8 cellular contexts compared by ENCODE assay signal in the genomic region with DNA sequence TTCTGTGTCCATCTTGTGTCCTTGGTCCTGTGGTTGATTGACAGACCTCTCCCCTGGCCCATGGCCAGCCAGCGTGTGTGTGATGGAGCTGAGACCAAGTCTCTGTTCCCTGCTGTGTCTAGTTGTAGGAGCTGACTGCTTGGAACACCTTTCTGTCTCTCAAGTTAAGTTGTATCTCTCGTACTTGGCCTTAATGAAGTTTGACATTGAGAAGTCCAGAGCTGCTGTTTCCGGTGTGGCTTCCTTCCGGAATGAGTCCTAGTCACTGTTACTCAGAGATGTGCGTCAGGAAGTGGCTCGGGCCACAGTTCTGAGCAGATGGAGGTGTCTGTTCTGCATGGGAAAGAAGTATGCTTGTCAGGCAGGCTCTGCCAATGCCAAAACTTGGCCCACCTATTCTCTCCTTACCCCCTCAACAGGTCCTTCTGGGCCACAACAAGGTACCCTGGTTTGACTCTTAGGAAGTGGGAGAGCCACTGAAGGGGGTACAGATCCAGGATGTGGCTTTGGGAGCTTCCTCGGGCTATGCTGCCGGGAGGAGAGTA. TPM values are rescaled to one million over a fixed set of nuclear protein-coding genes. Genes with fewer than 3 reads are reported as not detected.
DNase-seq lines count a peak whose midpoint lies in the region; ATAC-seq and TF ChIP-seq lines count a peak whose summit lies in the region.

No MANE protein-coding gene starts in this region.

- H3K4me3 ChIP-seq in GM08714 (ENCODE audit: low read length) (peak overlapping the region; percentile 15; the same call in 1 of the 2 replicates), endodermal cell (ENCODE audit: low read length) (no peak overlapping the region), upper lobe of left lung (peak overlapping the region in 2 of 4 donors; percentile 4 to 20)
- H3K4me3 ChIP-seq in Jurkat, Clone E6-1 (ENCODE audit: low read length) = peak overlapping the region; percentile 48

- peak overlapping the region; percentile 70 for H3K4me3 Mint-ChIP-seq in activated CD4-positive, alpha-beta T cell treated with anti-CD3 and anti-CD28 coated beads, Interleukin-2, amount 10 ng/mL, durations not matched to agents 7 days and 5 days
- no peak overlapping the region for H3K4me3 Mint-ChIP-seq in endodermal cell

- H3K9me3 Mint-ChIP-seq in activated CD4-positive, alpha-beta T cell treated with anti-CD3 and anti-CD28 coated beads, Interleukin-2, amount 10 ng/mL, durations not matched to agents 7 days and 5 days = no peaks in the 10 kb centered on the region
- no peaks in the 10 kb centered on the region for H3K9me3 Mint-ChIP-seq in endodermal cell

- peak in 1 of 2 donors; percentile 61 for ATAC-seq in upper lobe of left lung (ENCODE audit: low FRiP score in 2 of 2)
- no peak for ATAC-seq in GM19324 (IDR thresholded peaks at IDR 0.05; ENCODE audit: low FRiP score, unreplicated experiment)

- no peak for TF ChIP-seq POLR2A in upper lobe of left lung (IDR thresholded peaks at IDR 0.05)

- WGBS in endodermal cell (ENCODE audit: insufficient coverage in 1 of 2, insufficient read length in 1 of 2), 2 experiments = 93% methylated on average over 8 of the region's 8 CpGs
- WGBS in upper lobe of left lung, 2 donors = 32 to 50% methylated on average over 3 to 8 of the region's 8 CpGs

- H3K27ac Mint-ChIP-seq in activated CD4-positive, alpha-beta T cell treated with anti-CD3 and anti-CD28 coated beads, Interleukin-2, amount 10 ng/mL, durations not matched to agents 7 days and 5 days = peak overlapping the region; percentile 99
- H3K27ac Mint-ChIP-seq in endodermal cell = peak overlapping the region; percentile 5

- no peaks in the 10 kb centered on the region for H3K27me3 Mint-ChIP-seq in activated CD4-positive, alpha-beta T cell treated with anti-CD3 and anti-CD28 coated beads, Interleukin-2, amount 10 ng/mL, durations not matched to agents 7 days and 5 days
- no peaks in the 10 kb centered on the region for H3K27me3 Mint-ChIP-seq in endodermal cell (ENCODE audit: insufficient read depth)

- H3K4me1 ChIP-seq in endodermal cell (ENCODE audit: control insufficient read depth, insufficient read depth, low read length) = peaks cover 37% of the 10 kb centered on the region
- H3K4me1 ChIP-seq in upper lobe of left lung = peaks cover 71 to 80% (median 77%) of the 10 kb centered on the region in 4 donors

- TF ChIP-seq EP300 in upper lobe of left lung (IDR thresholded peaks at IDR 0.05) = no peak

- peaks cover 21% of the 10 kb centered on the region for H3K36me3 Mint-ChIP-seq in activated CD4-positive, alpha-beta T cell treated with anti-CD3 and anti-CD28 coated beads, Interleukin-2, amount 10 ng/mL, durations not matched to agents 7 days and 5 days (ENCODE audit: low read depth)
- peaks cover 4% of the 10 kb centered on the region for H3K36me3 Mint-ChIP-seq in endodermal cell (ENCODE audit: low read depth)

- H3K9me3 ChIP-seq in endodermal cell (ENCODE audit: control insufficient read depth, low read length) (no peaks in the 10 kb centered on the region), upper lobe of left lung (no peaks in the 10 kb centered on the region)

- CTCF ChIA-PET in activated CD4-positive, alpha-beta T cell treated with anti-CD3 and anti-CD28 coated beads, Interleukin-2, amount 10 ng/mL, durations not matched to agents 7 days and 5 days (lab: Charles Lee) = interaction anchor here (1.1 to 3.0 kb wide), 6 partner anchors 9 to 31 kb away, joined by 3 to 11 read pairs (median 6); no protein-coding TSS in a partner anchor

- DNase-seq in Jurkat, Clone E6-1 (ENCODE audit: low read depth, low spot score) = peak; percentile 86
- DNase-seq in activated CD4-positive, alpha-beta T cell treated with anti-CD3 and anti-CD28 coated beads, Interleukin-2, amount 10 ng/mL, durations not matched to agents 7 days and 5 days = peak; percentile 76
- DNase-seq in endodermal cell (no peak), occipital lobe (lab: John Stamatoyannopoulos, UW) (peak; percentile 36), upper lobe of left lung (peak in 1 of 2 donors; percentile 85), NCI-H526 treated with DMSO at 0.1 percent for 48 hours (lab: John Stamatoyannopoulos, UW) (no peak)

- H3K36me3 ChIP-seq in endodermal cell (ENCODE audit: control insufficient read depth, insufficient read depth, low read length) = peaks cover 13% of the 10 kb centered on the region
- peaks cover 0 to under 1% (median 0%) of the 10 kb centered on the region in 4 donors for H3K36me3 ChIP-seq in upper lobe of left lung

- H3K27ac ChIP-seq in endodermal cell (ENCODE audit: low read depth, low read length) (no peak overlapping the region), upper lobe of left lung (peak overlapping the region; percentile 78 to 92 (median 86))

- POLR2A ChIA-PET in activated CD4-positive, alpha-beta T cell treated with anti-CD3 and anti-CD28 coated beads, Interleukin-2, amount 10 ng/mL, durations not matched to agents 7 days and 5 days (lab: Charles Lee) = no interaction called here

- peaks cover 79% of the 10 kb centered on the region for H3K4me1 Mint-ChIP-seq in activated CD4-positive, alpha-beta T cell treated with anti-CD3 and anti-CD28 coated beads, Interleukin-2, amount 10 ng/mL, durations not matched to agents 7 days and 5 days
- H3K4me1 Mint-ChIP-seq in endodermal cell = peaks cover 49% of the 10 kb centered on the region

- no peak for TF ChIP-seq CTCF in endodermal cell (conservative IDR thresholded peaks at IDR 0.05)
- no peak for TF ChIP-seq CTCF in upper lobe of left lung (IDR thresholded peaks at IDR 0.05)

- H3K27me3 ChIP-seq in endodermal cell (ENCODE audit: control insufficient read depth, insufficient read depth, low read length, poor library complexity, severe bottlenecking) (no peaks in the 10 kb centered on the region), upper lobe of left lung (no peaks in the 10 kb centered on the region)

- H3K9ac ChIP-seq in endodermal cell (ENCODE audit: extremely low read depth, low read length, poor library complexity, severe bottlenecking) = no peak overlapping the region

RNA-seq across cellular contexts. Expression of gene GATAD2A, which starts 54.3 kb away (rescaled TPM):
- 44.0 TPM for polyA plus RNA-seq in Jurkat, Clone E6-1 (2012; ENCODE audit: insufficient read depth, insufficient read length)
- 100 to 1,000 TPM; 122 to 135 TPM for total RNA-seq in activated CD4-positive, alpha-beta T cell treated with anti-CD3 and anti-CD28 coated beads, Interleukin-2, amount 10 ng/mL, durations not matched to agents 7 days and 5 days
- 100 to 1,000 TPM; 115 to 126 TPM for total RNA-seq in endodermal cell
- polyA plus RNA-seq in endodermal cell (2013, experiment 1 of 2) = 62.7 TPM
- polyA plus RNA-seq in endodermal cell (2013, experiment 2 of 2) = 56.7 TPM
- 14.2 TPM for total RNA-seq in occipital lobe
- 100 to 1,000 TPM in 2 of 6 donors, 10 to 100 TPM in 4; 60.8 to 182 (median 88.0) TPM for total RNA-seq in upper lobe of left lung

RNA-seq across cellular contexts. Expression of gene TSSK6, which starts 55.6 kb away (rescaled TPM):
- 5.2 TPM for polyA plus RNA-seq in Jurkat, Clone E6-1 (2012; ENCODE audit: insufficient read depth, insufficient read length)
- 1 to 10 TPM; 3.7 to 4.4 TPM for total RNA-seq in activated CD4-positive, alpha-beta T cell treated with anti-CD3 and anti-CD28 coated beads, Interleukin-2, amount 10 ng/mL, durations not matched to agents 7 days and 5 days
- total RNA-seq in endodermal cell (1 to 10 TPM; 2.9 to 5.0 TPM), occipital lobe (1.2 TPM), upper lobe of left lung (1 to 10 TPM; 1.7 to 7.3 (median 3.1) TPM)
- polyA plus RNA-seq in endodermal cell (2013, experiment 1 of 2) = 3.5 TPM
- polyA plus RNA-seq in endodermal cell (2013, experiment 2 of 2) = 2.5 TPM

RNA-seq across cellular contexts. Expression of gene NDUFA13, which starts 56.2 kb away (rescaled TPM):
- 667 TPM for polyA plus RNA-seq in Jurkat, Clone E6-1 (2012; ENCODE audit: insufficient read depth, insufficient read length)
- total RNA-seq in activated CD4-positive, alpha-beta T cell treated with anti-CD3 and anti-CD28 coated beads, Interleukin-2, amount 10 ng/mL, durations not matched to agents 7 days and 5 days = 100 to 1,000 TPM; 314 to 363 TPM
- total RNA-seq in endodermal cell (100 to 1,000 TPM; 408 to 446 TPM), occipital lobe (60.4 TPM), upper lobe of left lung (100 to 1,000 TPM in 3 of 6 donors, 10 to 100 TPM in 3; 24.3 to 305 (median 112) TPM)
- polyA plus RNA-seq in endodermal cell (2013, experiment 1 of 2) = 206 TPM
- 187 TPM for polyA plus RNA-seq in endodermal cell (2013, experiment 2 of 2)

Comparison
In these comparisons a context has a peak if more than half of its experiments do, and no peak if none do; other contexts are left out.
1. DNase-seq: peak in Jurkat, Clone E6-1 (single experiment), activated CD4-positive, alpha-beta T cell treated with anti-CD3 and anti-CD28 coated beads, Interleukin-2, amount 10 ng/mL, durations not matched to agents 7 days and 5 days (single experiment) and occipital lobe (single experiment); none in endodermal cell (single experiment) and NCI-H526 treated with DMSO at 0.1 percent for 48 hours (single experiment).